Comparison of ENCODE assay signal across 8 cellular contexts in genomic region chr10:13706604-13707003, GRCh38.
DNase-seq lines count a peak whose midpoint lies in the region; ATAC-seq and TF ChIP-seq lines count a peak whose summit lies in the region.

No MANE protein-coding gene starts in this region.

- H3K36me3 Mint-ChIP-seq in activated naive CD4-positive, alpha-beta T cell treated with anti-CD3 and anti-CD28 coated beads, Interleukin-2, amount 50 U/mL, for 72 hours, result no peaks in the 10 kb centered on the region
- no peaks in the 10 kb centered on the region for H3K36me3 Mint-ChIP-seq in memory B cell

- H3K27ac ChIP-seq in coronary artery (peak overlapping the region in 1 of 2 donors; percentile 46), upper lobe of right lung (peak overlapping the region; percentile 70)

- H3K4me3 ChIP-seq in coronary artery, result peak overlapping the region; percentile 65
- H3K4me3 ChIP-seq in upper lobe of right lung, result peak overlapping the region; percentile 60
- H3K4me3 ChIP-seq in HAP-1, result no peak overlapping the region

- in situ Hi-C loops in HAP-1 (cut with MboI; ENCODE audit: low sequenced_read_pairs), result no loop called here

- H3K4me1 ChIP-seq in upper lobe of right lung (peaks cover 27% of the 10 kb centered on the region), HAP-1 (no peaks in the 10 kb centered on the region; the same call in 1 of the 2 replicates)

- H3K27me3 ChIP-seq in upper lobe of right lung (no peaks in the 10 kb centered on the region), HAP-1 (ENCODE audit: low read depth) (no peaks in the 10 kb centered on the region)

- peaks cover 11% of the 10 kb centered on the region for H3K4me1 Mint-ChIP-seq in memory B cell

- ATAC-seq in activated naive CD4-positive, alpha-beta T cell treated with anti-CD3 and anti-CD28 coated beads, Interleukin-2, amount 50 U/mL, for 72 hours, result no peak
- ATAC-seq in memory B cell (ENCODE audit: low read depth), result no peak
- no peak for ATAC-seq in upper lobe of right lung
- no peak for ATAC-seq in HG03521 (IDR thresholded peaks at IDR 0.05; ENCODE audit: unreplicated experiment)

- H3K9me3 ChIP-seq in upper lobe of right lung (no peaks in the 10 kb centered on the region), HAP-1 (no peaks in the 10 kb centered on the region)

- H3K36me3 ChIP-seq in upper lobe of right lung (no peaks in the 10 kb centered on the region), HAP-1 (replicated peaks) (no peaks in the 10 kb centered on the region)

- H3K27ac Mint-ChIP-seq in activated naive CD4-positive, alpha-beta T cell treated with anti-CD3 and anti-CD28 coated beads, Interleukin-2, amount 50 U/mL, for 72 hours, result peak overlapping the region; percentile 30 to 50
- no peak overlapping the region for H3K27ac Mint-ChIP-seq in memory B cell

- no peak for DNase-seq in activated naive CD4-positive, alpha-beta T cell treated with anti-CD3 and anti-CD28 coated beads, Interleukin-2, amount 50 U/mL, for 72 hours (ENCODE audit: low spot score in 2 of 2)
- DNase-seq in activated naive CD4-positive, alpha-beta T cell treated with Interleukin-2 at 50 U/mL for 16 hours, result no peak
- DNase-seq in coronary artery (ENCODE audit: low spot score), result no peak
- DNase-seq in memory B cell (ENCODE audit: low spot score in 2 of 2), result no peak
- no peak for DNase-seq in upper lobe of right lung
- no peak for DNase-seq in RPMI8226
- no peak for DNase-seq in HAP-1 (ENCODE audit: low spot score in 2 of 2)

- H3K4me3 Mint-ChIP-seq in memory B cell, result peak overlapping the region; percentile 71

- H3K9me3 Mint-ChIP-seq in activated naive CD4-positive, alpha-beta T cell treated with anti-CD3 and anti-CD28 coated beads, Interleukin-2, amount 50 U/mL, for 72 hours, result no peaks in the 10 kb centered on the region
- H3K9me3 Mint-ChIP-seq in memory B cell, result no peaks in the 10 kb centered on the region

- peaks cover 18% of the 10 kb centered on the region for H3K27me3 Mint-ChIP-seq in memory B cell

- intact Hi-C loops in upper lobe of right lung (cut with DNase I), result no loop called here

- no peak for TF ChIP-seq CTCF in coronary artery (IDR thresholded peaks at IDR 0.05)
- TF ChIP-seq CTCF in upper lobe of right lung (IDR thresholded peaks at IDR 0.05), result no peak
